1 cellular context compared by ENCODE assay signal in genomic region chr11:65429724-65430405, GRCh38.
TF ChIP-seq lines count a peak whose summit lies in the region.

No MANE protein-coding gene starts in this region.

TF ChIP-seq in K562, 482 proteins besides CTCF, POLR2A, EP300 and RAD21 (continued from another document and continues in another):
- TF ChIP-seq, protein P1, sequence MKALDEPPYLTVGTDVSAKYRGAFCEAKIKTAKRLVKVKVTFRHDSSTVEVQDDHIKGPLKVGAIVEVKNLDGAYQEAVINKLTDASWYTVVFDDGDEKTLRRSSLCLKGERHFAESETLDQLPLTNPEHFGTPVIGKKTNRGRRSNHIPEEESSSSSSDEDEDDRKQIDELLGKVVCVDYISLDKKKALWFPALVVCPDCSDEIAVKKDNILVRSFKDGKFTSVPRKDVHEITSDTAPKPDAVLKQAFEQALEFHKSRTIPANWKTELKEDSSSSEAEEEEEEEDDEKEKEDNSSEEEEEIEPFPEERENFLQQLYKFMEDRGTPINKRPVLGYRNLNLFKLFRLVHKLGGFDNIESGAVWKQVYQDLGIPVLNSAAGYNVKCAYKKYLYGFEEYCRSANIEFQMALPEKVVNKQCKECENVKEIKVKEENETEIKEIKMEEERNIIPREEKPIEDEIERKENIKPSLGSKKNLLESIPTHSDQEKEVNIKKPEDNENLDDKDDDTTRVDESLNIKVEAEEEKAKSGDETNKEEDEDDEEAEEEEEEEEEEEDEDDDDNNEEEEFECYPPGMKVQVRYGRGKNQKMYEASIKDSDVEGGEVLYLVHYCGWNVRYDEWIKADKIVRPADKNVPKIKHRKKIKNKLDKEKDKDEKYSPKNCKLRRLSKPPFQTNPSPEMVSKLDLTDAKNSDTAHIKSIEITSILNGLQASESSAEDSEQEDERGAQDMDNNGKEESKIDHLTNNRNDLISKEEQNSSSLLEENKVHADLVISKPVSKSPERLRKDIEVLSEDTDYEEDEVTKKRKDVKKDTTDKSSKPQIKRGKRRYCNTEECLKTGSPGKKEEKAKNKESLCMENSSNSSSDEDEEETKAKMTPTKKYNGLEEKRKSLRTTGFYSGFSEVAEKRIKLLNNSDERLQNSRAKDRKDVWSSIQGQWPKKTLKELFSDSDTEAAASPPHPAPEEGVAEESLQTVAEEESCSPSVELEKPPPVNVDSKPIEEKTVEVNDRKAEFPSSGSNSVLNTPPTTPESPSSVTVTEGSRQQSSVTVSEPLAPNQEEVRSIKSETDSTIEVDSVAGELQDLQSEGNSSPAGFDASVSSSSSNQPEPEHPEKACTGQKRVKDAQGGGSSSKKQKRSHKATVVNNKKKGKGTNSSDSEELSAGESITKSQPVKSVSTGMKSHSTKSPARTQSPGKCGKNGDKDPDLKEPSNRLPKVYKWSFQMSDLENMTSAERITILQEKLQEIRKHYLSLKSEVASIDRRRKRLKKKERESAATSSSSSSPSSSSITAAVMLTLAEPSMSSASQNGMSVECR (CRISPR knock-in tag; IDR thresholded peaks at IDR 0.05): peak; percentile 39; the same call in 1 of the 2 replicates
- no peak for TF ChIP-seq TSC22D4 (tag; IDR thresholded peaks at IDR 0.05)
- no peak for TF ChIP-seq ZNF354B (CRISPR knock-in tag; IDR thresholded peaks at IDR 0.05)
- TF ChIP-seq, protein P2, sequence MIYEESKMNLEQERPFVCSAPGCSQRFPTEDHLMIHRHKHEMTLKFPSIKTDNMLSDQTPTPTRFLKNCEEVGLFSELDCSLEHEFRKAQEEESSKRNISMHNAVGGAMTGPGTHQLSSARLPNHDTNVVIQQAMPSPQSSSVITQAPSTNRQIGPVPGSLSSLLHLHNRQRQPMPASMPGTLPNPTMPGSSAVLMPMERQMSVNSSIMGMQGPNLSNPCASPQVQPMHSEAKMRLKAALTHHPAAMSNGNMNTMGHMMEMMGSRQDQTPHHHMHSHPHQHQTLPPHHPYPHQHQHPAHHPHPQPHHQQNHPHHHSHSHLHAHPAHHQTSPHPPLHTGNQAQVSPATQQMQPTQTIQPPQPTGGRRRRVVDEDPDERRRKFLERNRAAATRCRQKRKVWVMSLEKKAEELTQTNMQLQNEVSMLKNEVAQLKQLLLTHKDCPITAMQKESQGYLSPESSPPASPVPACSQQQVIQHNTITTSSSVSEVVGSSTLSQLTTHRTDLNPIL (CRISPR knock-in tag; IDR thresholded peaks at IDR 0.05): peak; percentile 6; the same call in 1 of the 2 replicates
- TF ChIP-seq, protein P3, sequence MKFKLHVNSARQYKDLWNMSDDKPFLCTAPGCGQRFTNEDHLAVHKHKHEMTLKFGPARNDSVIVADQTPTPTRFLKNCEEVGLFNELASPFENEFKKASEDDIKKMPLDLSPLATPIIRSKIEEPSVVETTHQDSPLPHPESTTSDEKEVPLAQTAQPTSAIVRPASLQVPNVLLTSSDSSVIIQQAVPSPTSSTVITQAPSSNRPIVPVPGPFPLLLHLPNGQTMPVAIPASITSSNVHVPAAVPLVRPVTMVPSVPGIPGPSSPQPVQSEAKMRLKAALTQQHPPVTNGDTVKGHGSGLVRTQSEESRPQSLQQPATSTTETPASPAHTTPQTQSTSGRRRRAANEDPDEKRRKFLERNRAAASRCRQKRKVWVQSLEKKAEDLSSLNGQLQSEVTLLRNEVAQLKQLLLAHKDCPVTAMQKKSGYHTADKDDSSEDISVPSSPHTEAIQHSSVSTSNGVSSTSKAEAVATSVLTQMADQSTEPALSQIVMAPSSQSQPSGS (CRISPR knock-in tag; IDR thresholded peaks at IDR 0.05): no peak
- no peak for TF ChIP-seq ZNF668 (CRISPR knock-in tag; IDR thresholded peaks at IDR 0.05)
- peak; percentile 59 for TF ChIP-seq CHD7 (IDR thresholded peaks at IDR 0.05; ENCODE audit: low read depth, low read length)
- TF ChIP-seq POLR2B (IDR thresholded peaks at IDR 0.05; ENCODE audit: low read depth, partially characterized antibody): peak; percentile 64
- TF ChIP-seq, protein P4, sequence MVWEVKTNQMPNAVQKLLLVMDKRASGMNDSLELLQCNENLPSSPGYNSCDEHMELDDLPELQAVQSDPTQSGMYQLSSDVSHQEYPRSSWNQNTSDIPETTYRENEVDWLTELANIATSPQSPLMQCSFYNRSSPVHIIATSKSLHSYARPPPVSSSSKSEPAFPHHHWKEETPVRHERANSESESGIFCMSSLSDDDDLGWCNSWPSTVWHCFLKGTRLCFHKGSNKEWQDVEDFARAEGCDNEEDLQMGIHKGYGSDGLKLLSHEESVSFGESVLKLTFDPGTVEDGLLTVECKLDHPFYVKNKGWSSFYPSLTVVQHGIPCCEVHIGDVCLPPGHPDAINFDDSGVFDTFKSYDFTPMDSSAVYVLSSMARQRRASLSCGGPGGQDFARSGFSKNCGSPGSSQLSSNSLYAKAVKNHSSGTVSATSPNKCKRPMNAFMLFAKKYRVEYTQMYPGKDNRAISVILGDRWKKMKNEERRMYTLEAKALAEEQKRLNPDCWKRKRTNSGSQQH (CRISPR knock-in tag; IDR thresholded peaks at IDR 0.05): no peak
- no peak for TF ChIP-seq MYBL2 (IDR thresholded peaks at IDR 0.05; ENCODE audit: low read depth)
- no peak for TF ChIP-seq MYBL2 (CRISPR knock-in tag; IDR thresholded peaks at IDR 0.05; ENCODE audit: borderline replicate concordance)
- TF ChIP-seq E2F4 (CRISPR knock-in tag; IDR thresholded peaks at IDR 0.05; ENCODE audit: low read depth): no peak
- TF ChIP-seq, protein P5, sequence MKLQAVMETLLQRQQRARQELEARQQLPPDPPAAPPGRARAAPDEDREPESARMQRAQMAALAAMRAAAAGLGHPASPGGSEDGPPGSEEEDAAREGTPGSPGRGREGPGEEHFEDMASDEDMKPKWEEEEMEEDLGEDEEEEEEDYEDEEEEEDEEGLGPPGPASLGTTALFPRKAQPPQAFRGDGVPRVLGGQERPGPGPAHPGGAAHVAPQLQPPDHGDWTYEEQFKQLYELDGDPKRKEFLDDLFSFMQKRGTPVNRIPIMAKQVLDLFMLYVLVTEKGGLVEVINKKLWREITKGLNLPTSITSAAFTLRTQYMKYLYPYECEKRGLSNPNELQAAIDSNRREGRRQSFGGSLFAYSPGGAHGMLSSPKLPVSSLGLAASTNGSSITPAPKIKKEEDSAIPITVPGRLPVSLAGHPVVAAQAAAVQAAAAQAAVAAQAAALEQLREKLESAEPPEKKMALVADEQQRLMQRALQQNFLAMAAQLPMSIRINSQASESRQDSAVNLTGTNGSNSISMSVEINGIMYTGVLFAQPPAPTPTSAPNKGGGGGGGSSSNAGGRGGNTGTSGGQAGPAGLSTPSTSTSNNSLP (IDR thresholded peaks at IDR 0.05; ENCODE audit: borderline replicate concordance, low read depth, low read length): no peak
- no peak for TF ChIP-seq ZBTB5 (IDR thresholded peaks at IDR 0.05)
- TF ChIP-seq HNRNPH1 (optimal IDR thresholded peaks at IDR 0.05; ENCODE audit: low read depth, low read length): no peak
- peak; percentile 18; the same call in 1 of the 2 replicates for TF ChIP-seq ZNF436 (CRISPR knock-in tag; IDR thresholded peaks at IDR 0.05)
- no peak for TF ChIP-seq PYGO2 (tag; IDR thresholded peaks at IDR 0.05)
- no peak for TF ChIP-seq KDM4B (IDR thresholded peaks at IDR 0.05; ENCODE audit: borderline replicate concordance in 2 of 2, low read depth in 1 of 2)
- TF ChIP-seq TARDBP (IDR thresholded peaks at IDR 0.05): peak; percentile 70
- no peak for TF ChIP-seq CBFA2T3 (IDR thresholded peaks at IDR 0.05)
- no peak for TF ChIP-seq OTX1 (CRISPR knock-in tag; IDR thresholded peaks at IDR 0.05)
- TF ChIP-seq NELFE (IDR thresholded peaks at IDR 0.05; ENCODE audit: insufficient read depth, insufficient read length): no peak
- no peak for TF ChIP-seq FOXA1 (IDR thresholded peaks at IDR 0.05; ENCODE audit: borderline replicate concordance)
- TF ChIP-seq MCM2 (IDR thresholded peaks at IDR 0.05; ENCODE audit: low read depth): no peak
- no peak for TF ChIP-seq CREB3L1 (IDR thresholded peaks at IDR 0.05; ENCODE audit: borderline replicate concordance, low read depth)
- TF ChIP-seq CREB1 (IDR thresholded peaks at IDR 0.05): no peak
- TF ChIP-seq CREB1 (CRISPR knock-in tag; IDR thresholded peaks at IDR 0.05): no peak
